1 cellular context compared by ENCODE assay signal in the genomic region with DNA sequence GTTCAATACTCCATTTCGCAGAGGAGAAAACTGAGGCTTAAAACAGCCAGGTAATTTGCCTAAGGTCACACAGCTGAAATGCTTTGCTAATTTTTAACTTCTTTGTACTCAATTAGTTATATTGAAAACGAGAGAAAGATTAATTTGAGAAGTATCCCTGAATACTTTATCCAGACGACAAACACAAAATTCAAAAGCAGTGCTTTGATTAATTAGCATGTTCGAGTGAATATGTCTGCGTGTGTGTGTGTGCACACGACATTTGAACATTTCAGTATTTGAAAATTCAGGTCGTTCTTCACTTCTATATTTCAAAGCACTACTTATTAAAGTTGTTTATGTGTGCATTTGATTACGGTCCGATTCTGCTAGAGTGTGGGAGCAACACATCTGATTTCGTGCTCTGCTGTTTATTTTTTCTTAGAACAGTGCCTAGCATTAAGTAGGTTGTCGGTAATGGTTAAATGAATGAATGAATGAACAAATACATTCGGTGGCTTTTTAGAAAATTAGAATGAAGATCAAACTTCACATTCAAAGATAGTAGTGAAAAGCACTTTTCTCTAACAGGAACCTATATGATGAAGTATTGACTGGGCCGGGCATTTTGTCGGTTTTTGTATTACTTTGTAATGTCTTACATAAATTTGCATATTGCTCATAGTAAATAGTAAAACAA.
TF ChIP-seq lines count a peak whose summit lies in the region.

No MANE protein-coding gene starts in this region.

TF ChIP-seq in HepG2, 621 proteins besides CTCF, POLR2A, EP300 and RAD21 (continues in another document):
- TF ChIP-seq, protein P1, sequence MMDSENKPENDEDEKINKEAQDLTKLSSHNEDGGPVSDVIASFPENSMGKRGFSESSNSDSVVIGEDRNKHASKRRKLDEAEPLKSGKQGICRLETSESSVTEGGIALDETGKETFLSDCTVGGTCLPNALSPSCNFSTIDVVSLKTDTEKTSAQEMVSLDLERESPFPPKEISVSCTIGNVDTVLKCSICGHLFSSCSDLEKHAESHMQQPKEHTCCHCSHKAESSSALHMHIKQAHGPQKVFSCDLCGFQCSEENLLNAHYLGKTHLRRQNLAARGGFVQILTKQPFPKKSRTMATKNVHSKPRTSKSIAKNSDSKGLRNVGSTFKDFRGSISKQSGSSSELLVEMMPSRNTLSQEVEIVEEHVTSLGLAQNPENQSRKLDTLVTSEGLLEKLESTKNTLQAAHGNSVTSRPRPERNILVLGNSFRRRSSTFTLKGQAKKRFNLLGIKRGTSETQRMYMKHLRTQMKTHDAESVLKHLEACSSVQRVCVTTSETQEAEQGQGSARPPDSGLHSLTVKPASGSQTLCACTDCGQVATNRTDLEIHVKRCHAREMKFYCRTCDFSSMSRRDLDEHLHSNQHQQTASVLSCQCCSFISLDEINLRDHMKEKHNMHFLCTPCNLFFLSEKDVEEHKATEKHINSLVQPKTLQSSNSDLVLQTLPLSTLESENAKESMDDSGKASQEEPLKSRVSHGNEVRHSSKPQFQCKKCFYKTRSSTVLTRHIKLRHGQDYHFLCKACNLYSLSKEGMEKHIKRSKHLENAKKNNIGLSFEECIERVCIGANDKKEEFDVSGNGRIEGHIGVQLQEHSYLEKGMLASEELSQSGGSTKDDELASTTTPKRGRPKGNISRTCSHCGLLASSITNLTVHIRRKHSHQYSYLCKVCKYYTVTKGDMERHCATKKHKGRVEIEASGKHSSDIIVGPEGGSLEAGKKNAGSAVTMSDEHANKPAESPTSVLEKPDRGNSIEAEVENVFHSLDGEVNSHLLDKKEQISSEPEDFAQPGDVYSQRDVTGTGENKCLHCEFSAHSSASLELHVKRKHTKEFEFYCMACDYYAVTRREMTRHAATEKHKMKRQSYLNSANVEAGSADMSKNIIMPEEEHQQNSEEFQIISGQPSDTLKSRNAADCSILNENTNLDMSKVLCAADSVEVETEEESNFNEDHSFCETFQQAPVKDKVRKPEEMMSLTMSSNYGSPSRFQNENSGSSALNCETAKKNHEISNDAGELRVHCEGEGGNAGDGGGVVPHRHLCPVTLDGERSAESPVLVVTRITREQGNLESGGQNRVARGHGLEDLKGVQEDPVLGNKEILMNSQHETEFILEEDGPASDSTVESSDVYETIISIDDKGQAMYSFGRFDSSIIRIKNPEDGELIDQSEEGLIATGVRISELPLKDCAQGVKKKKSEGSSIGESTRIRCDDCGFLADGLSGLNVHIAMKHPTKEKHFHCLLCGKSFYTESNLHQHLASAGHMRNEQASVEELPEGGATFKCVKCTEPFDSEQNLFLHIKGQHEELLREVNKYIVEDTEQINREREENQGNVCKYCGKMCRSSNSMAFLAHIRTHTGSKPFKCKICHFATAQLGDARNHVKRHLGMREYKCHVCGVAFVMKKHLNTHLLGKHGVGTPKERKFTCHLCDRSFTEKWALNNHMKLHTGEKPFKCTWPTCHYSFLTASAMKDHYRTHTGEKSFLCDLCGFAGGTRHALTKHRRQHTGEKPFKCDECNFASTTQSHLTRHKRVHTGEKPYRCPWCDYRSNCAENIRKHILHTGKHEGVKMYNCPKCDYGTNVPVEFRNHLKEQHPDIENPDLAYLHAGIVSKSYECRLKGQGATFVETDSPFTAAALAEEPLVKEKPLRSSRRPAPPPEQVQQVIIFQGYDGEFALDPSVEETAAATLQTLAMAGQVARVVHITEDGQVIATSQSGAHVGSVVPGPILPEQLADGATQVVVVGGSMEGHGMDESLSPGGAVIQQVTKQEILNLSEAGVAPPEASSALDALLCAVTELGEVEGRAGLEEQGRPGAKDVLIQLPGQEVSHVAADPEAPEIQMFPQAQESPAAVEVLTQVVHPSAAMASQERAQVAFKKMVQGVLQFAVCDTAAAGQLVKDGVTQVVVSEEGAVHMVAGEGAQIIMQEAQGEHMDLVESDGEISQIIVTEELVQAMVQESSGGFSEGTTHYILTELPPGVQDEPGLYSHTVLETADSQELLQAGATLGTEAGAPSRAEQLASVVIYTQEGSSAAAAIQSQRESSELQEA (CRISPR knock-in tag; IDR thresholded peaks at IDR 0.05; ENCODE audit: not compliant biosample characterization): no peak
- no peak for TF ChIP-seq THAP11 (CRISPR knock-in tag; IDR thresholded peaks at IDR 0.05)
- TF ChIP-seq, protein P2, sequence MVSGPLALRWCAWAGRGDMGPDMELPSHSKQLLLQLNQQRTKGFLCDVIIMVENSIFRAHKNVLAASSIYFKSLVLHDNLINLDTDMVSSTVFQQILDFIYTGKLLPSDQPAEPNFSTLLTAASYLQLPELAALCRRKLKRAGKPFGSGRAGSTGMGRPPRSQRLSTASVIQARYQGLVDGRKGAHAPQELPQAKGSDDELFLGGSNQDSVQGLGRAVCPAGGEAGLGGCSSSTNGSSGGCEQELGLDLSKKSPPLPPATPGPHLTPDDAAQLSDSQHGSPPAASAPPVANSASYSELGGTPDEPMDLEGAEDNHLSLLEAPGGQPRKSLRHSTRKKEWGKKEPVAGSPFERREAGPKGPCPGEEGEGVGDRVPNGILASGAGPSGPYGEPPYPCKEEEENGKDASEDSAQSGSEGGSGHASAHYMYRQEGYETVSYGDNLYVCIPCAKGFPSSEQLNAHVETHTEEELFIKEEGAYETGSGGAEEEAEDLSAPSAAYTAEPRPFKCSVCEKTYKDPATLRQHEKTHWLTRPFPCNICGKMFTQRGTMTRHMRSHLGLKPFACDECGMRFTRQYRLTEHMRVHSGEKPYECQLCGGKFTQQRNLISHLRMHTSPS (CRISPR knock-in tag; IDR thresholded peaks at IDR 0.05; ENCODE audit: low read depth): no peak
- no peak for TF ChIP-seq ZNF678 (CRISPR knock-in tag; IDR thresholded peaks at IDR 0.05)
- no peak for TF ChIP-seq SRSF4 (IDR thresholded peaks at IDR 0.05; ENCODE audit: low read depth, low read length, poor library complexity, severe bottlenecking)
- no peak for TF ChIP-seq ZNF329 (CRISPR knock-in tag; IDR thresholded peaks at IDR 0.05; ENCODE audit: low read depth)
- TF ChIP-seq, protein P3, sequence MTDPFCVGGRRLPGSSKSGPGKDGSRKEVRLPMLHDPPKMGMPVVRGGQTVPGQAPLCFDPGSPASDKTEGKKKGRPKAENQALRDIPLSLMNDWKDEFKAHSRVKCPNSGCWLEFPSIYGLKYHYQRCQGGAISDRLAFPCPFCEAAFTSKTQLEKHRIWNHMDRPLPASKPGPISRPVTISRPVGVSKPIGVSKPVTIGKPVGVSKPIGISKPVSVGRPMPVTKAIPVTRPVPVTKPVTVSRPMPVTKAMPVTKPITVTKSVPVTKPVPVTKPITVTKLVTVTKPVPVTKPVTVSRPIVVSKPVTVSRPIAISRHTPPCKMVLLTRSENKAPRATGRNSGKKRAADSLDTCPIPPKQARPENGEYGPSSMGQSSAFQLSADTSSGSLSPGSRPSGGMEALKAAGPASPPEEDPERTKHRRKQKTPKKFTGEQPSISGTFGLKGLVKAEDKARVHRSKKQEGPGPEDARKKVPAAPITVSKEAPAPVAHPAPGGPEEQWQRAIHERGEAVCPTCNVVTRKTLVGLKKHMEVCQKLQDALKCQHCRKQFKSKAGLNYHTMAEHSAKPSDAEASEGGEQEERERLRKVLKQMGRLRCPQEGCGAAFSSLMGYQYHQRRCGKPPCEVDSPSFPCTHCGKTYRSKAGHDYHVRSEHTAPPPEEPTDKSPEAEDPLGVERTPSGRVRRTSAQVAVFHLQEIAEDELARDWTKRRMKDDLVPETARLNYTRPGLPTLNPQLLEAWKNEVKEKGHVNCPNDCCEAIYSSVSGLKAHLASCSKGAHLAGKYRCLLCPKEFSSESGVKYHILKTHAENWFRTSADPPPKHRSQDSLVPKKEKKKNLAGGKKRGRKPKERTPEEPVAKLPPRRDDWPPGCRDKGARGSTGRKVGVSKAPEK (CRISPR knock-in tag; IDR thresholded peaks at IDR 0.05; ENCODE audit: borderline replicate concordance): no peak
- no peak for TF ChIP-seq FOXC1 (CRISPR knock-in tag; IDR thresholded peaks at IDR 0.05; ENCODE audit: borderline replicate concordance)
- TF ChIP-seq ZNF615 (CRISPR knock-in tag; IDR thresholded peaks at IDR 0.05; ENCODE audit: borderline replicate concordance): no peak
- TF ChIP-seq, protein P4, sequence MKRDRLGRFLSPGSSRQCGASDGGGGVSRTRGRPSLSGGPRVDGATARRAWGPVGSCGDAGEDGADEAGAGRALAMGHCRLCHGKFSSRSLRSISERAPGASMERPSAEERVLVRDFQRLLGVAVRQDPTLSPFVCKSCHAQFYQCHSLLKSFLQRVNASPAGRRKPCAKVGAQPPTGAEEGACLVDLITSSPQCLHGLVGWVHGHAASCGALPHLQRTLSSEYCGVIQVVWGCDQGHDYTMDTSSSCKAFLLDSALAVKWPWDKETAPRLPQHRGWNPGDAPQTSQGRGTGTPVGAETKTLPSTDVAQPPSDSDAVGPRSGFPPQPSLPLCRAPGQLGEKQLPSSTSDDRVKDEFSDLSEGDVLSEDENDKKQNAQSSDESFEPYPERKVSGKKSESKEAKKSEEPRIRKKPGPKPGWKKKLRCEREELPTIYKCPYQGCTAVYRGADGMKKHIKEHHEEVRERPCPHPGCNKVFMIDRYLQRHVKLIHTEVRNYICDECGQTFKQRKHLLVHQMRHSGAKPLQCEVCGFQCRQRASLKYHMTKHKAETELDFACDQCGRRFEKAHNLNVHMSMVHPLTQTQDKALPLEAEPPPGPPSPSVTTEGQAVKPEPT (CRISPR knock-in tag; IDR thresholded peaks at IDR 0.05; ENCODE audit: low read depth): no peak
- no peak for TF ChIP-seq PCBP2 (optimal IDR thresholded peaks at IDR 0.05; ENCODE audit: low read depth, low read length, poor library complexity, severe bottlenecking)
- TF ChIP-seq, protein P5, sequence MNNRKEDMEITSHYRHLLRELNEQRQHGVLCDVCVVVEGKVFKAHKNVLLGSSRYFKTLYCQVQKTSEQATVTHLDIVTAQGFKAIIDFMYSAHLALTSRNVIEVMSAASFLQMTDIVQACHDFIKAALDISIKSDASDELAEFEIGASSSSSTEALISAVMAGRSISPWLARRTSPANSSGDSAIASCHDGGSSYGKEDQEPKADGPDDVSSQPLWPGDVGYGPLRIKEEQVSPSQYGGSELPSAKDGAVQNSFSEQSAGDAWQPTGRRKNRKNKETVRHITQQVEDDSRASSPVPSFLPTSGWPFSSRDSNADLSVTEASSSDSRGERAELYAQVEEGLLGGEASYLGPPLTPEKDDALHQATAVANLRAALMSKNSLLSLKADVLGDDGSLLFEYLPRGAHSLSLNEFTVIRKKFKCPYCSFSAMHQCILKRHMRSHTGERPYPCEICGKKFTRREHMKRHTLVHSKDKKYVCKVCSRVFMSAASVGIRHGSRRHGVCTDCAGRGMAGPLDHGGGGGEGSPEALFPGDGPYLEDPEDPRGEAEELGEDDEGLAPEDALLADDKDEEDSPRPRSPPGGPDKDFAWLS (CRISPR knock-in tag; IDR thresholded peaks at IDR 0.05; ENCODE audit: borderline replicate concordance): no peak
- TF ChIP-seq, protein P6, sequence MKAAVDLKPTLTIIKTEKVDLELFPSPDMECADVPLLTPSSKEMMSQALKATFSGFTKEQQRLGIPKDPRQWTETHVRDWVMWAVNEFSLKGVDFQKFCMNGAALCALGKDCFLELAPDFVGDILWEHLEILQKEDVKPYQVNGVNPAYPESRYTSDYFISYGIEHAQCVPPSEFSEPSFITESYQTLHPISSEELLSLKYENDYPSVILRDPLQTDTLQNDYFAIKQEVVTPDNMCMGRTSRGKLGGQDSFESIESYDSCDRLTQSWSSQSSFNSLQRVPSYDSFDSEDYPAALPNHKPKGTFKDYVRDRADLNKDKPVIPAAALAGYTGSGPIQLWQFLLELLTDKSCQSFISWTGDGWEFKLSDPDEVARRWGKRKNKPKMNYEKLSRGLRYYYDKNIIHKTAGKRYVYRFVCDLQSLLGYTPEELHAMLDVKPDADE (CRISPR knock-in tag; IDR thresholded peaks at IDR 0.05): no peak
- no peak for TF ChIP-seq U2AF1 (optimal IDR thresholded peaks at IDR 0.05; ENCODE audit: low read depth, low read length)
- TF ChIP-seq KDM4B (CRISPR knock-in tag; IDR thresholded peaks at IDR 0.05): no peak
- no peak for TF ChIP-seq DPF2 (CRISPR knock-in tag; IDR thresholded peaks at IDR 0.05; ENCODE audit: borderline replicate concordance, low read depth)
- TF ChIP-seq, protein P7, sequence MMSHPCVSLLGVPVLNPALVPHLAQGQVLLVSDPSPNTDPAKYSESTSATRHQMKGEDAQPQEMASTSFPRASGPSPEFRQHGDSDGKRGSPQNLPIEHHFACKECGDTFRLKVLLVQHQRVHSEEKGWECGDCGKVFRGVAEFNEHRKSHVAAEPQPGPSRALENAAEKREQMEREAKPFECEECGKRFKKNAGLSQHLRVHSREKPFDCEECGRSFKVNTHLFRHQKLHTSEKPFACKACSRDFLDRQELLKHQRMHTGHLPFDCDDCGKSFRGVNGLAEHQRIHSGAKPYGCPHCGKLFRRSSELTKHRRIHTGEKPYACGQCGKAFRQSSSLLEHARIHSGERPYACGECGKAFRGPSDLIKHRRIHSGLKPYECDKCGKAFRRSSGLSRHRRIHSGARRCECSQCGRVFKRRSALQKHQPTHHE (CRISPR knock-in tag; IDR thresholded peaks at IDR 0.05; ENCODE audit: borderline replicate concordance): no peak
- TF ChIP-seq ZNF550 (CRISPR knock-in tag; IDR thresholded peaks at IDR 0.05; ENCODE audit: borderline replicate concordance): no peak
- no peak for TF ChIP-seq RARA (CRISPR knock-in tag; IDR thresholded peaks at IDR 0.05)
- TF ChIP-seq ZMYM3 (CRISPR knock-in tag; IDR thresholded peaks at IDR 0.05): 0 out of 2 replicates have a peak, but pooled peaks have one; percentile 93
- no peak for TF ChIP-seq SP5 (CRISPR knock-in tag; IDR thresholded peaks at IDR 0.05; ENCODE audit: borderline replicate concordance, low read depth)
- TF ChIP-seq KDM2A (CRISPR knock-in tag; IDR thresholded peaks at IDR 0.05; ENCODE audit: borderline replicate concordance, low read depth): no peak
- TF ChIP-seq, protein P8, sequence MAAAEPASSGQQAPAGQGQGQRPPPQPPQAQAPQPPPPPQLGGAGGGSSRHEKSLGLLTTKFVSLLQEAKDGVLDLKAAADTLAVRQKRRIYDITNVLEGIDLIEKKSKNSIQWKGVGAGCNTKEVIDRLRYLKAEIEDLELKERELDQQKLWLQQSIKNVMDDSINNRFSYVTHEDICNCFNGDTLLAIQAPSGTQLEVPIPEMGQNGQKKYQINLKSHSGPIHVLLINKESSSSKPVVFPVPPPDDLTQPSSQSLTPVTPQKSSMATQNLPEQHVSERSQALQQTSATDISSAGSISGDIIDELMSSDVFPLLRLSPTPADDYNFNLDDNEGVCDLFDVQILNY (CRISPR knock-in tag; conservative IDR thresholded peaks at IDR 0.05): no peak
- no peak for TF ChIP-seq SMAD1 (CRISPR knock-in tag; IDR thresholded peaks at IDR 0.05; ENCODE audit: borderline replicate concordance, low read depth)
- TF ChIP-seq GFI1 (CRISPR knock-in tag; IDR thresholded peaks at IDR 0.05; ENCODE audit: borderline replicate concordance): 0 out of 2 replicates have a peak, but pooled peaks have one; percentile 37
- TF ChIP-seq ZNF264 (CRISPR knock-in tag; IDR thresholded peaks at IDR 0.05): no peak
- TF ChIP-seq EHMT2 (IDR thresholded peaks at IDR 0.05; ENCODE audit: borderline replicate concordance, low read depth, low read length): no peak
- no peak for TF ChIP-seq ZNF143 (CRISPR knock-in tag; IDR thresholded peaks at IDR 0.05)
- TF ChIP-seq KLF16 (CRISPR knock-in tag; IDR thresholded peaks at IDR 0.05): no peak
- TF ChIP-seq, protein P9, sequence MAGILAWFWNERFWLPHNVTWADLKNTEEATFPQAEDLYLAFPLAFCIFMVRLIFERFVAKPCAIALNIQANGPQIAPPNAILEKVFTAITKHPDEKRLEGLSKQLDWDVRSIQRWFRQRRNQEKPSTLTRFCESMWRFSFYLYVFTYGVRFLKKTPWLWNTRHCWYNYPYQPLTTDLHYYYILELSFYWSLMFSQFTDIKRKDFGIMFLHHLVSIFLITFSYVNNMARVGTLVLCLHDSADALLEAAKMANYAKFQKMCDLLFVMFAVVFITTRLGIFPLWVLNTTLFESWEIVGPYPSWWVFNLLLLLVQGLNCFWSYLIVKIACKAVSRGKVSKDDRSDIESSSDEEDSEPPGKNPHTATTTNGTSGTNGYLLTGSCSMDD (CRISPR knock-in tag; IDR thresholded peaks at IDR 0.05): no peak
